Comparison of ENCODE assay signal across 34 cellular contexts in the genomic region with DNA sequence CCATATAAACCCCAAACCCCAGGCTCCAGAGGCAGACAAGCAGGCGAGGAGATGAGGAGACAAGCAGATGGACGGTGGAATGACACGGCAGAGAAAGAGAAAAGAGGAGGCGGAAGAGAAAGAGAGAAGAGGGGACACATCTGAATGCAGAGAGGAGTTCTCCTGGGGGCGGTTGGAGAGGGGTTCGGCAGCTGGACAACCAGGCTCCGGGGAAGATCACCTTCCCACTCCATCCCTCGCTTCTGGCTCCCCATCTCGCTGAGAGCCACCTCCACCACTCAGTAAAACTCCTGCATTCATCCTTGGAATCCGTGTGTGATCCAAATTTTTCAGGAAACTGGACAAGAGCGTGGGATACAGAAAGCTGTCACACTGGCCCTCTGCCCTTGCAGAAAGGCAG.
"Had no signal": no experiment of that assay in that cellular context is flagged by ENCODE, and none has a peak within 500 bp of the region (broad histone marks: within the 10 kb centered on the region; RNA-seq: fewer than 3 reads in every experiment).

No MANE protein-coding gene starts in this region.

- DNase-seq: Karpas-422, Kasumi-1, MG63, MM.1S, MV-4-11, NCI-H1048, NCI-H1092, NCI-H1092 treated with DMSO at 0.1 percent for 48 hours, NCI-H1105, NCI-H1105 treated with DMSO at 0.1 percent for 48 hours, NCI-H1417, NCI-H1417 treated with DMSO at 0.1 percent for 48 hours, NCI-H1436, NCI-H1436 treated with DMSO at 0.1 percent for 48 hours, NCI-H1694, NCI-H1694 treated with DMSO at 0.1 percent for 48 hours, NCI-H187, NCI-H187 treated with DMSO at 0.1 percent for 48 hours, NCI-H1930, NCI-H2029, NCI-H2029 treated with DMSO at 0.1 percent for 48 hours, NCI-H2081, NCI-H2081 treated with DMSO at 0.1 percent for 48 hours, NCI-H2107, NCI-H2171, NCI-H2171 treated with DMSO at 0.1 percent for 48 hours, NCI-H2227 treated with DMSO at 0.1 percent for 48 hours, NCI-H226, NCI-H345, NCI-H446, NCI-H446 treated with DMSO at 0.1 percent for 48 hours, NCI-H510A, NCI-H510A treated with DMSO at 0.1 percent for 48 hours, NCI-H524 had no signal

- H3K36me3 ChIP-seq: MG63 had no signal

- H3K27me3 ChIP-seq: MG63 had no signal

- H3K9me3 ChIP-seq: MG63 had no signal

- H3K4me3 ChIP-seq: MG63 had no signal
